In the genomic region with DNA sequence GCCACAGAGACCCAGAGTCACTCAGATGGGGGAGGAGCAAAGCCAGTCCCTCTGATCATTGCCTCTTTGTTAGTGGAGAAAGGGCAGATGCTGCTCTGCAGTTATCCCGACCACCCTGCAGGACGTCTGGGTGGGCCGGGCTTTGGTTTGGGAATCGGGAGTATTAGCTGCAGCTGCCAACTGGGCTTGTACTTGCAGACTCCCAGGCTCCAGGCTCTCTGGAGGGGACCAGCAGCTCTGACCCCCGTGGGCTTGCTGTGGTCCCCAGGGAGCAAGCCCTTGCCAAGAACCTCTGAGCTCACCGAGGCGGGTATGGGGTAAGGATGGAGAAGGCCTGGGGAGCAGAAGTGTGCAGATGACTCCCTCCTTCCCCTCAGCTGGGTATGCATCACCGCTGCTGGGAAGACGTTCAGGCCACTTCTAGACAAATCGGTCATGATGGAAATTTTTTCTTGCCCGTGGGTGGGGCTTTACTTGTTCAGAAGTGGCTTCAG, we compare ENCODE assay signal across 8 cellular contexts. TPM values are rescaled to one million over a fixed set of nuclear protein-coding genes. Genes with fewer than 3 reads are reported as not detected.
DNase-seq lines count a peak whose midpoint lies in the region; ATAC-seq, FAIRE-seq and TF ChIP-seq lines count a peak whose summit lies in the region.

No MANE protein-coding gene starts in this region.

- intact Hi-C loops in sigmoid colon (cut with DNase I) = no loop called here
- intact Hi-C loops in Calu3 (cut with micrococcal nuclease; ENCODE audit: unreplicated experiment) = no loop called here
- intact Hi-C loops in CD4-positive, alpha-beta T cell (cut with DNase I, micrococcal nuclease) = no loop called here

- peak overlapping the region; percentile 18; the same call in 1 of the 2 replicates for H2BK12ac ChIP-seq in H1 (ENCODE audit: low read depth, low read length)

- H3K79me2 ChIP-seq in H1 (ENCODE audit: control insufficient read depth in 1 of 2, insufficient read depth in 2 of 2, low read length in 2 of 2) = peaks cover 5 to 65% of the 10 kb centered on the region in 2 experiments; a peak in 3 of 4 replicates

- CTCF ChIA-PET in H1 (lab: Charles Lee; ENCODE audit: partially characterized antibody) (interaction anchor here (0.6 to 3.7 kb wide), 16 partner anchors 10 to 298 kb away, joined by 3 to 25 read pairs (median 4); no protein-coding TSS in a partner anchor), Calu3 (lab: Charles Lee) (interaction anchor here (1.2 kb wide), 1 partner anchor 9 kb away, joined by 3 read pairs; no protein-coding TSS in a partner anchor)
- CTCF ChIA-PET in CD4-positive, alpha-beta T cell (lab: Charles Lee) = interaction anchor here (0.6 to 1.4 kb wide), 3 partner anchors 9 to 72 kb away, joined by 3 to 6 read pairs (median 3); no protein-coding TSS in a partner anchor

- no peaks in the 10 kb centered on the region for H3K9me3 ChIP-seq in H1 (ENCODE audit: insufficient read depth in 2 of 2, low read depth in 1 of 2, low read length in 1 of 2)
- no peaks in the 10 kb centered on the region for H3K9me3 ChIP-seq in sigmoid colon
- H3K9me3 ChIP-seq in CD4-positive, alpha-beta T cell (ENCODE audit: control insufficient read depth, low read length) = no peaks in the 10 kb centered on the region

- no peaks in the 10 kb centered on the region; a peak in 1 of 8 replicates for H3K36me3 ChIP-seq in H1 (ENCODE audit: control insufficient read depth in 2 of 4, insufficient read depth in 4 of 4, low read length in 3 of 4)
- H3K36me3 ChIP-seq in sigmoid colon = no peaks in the 10 kb centered on the region

- H3K9ac ChIP-seq in H1 (replicated peaks in 1 of 4; ENCODE audit: extremely low read depth in 1 of 4, low read depth in 3 of 4, low read length in 3 of 4) = no peak overlapping the region

- H3K23ac ChIP-seq in H1 (ENCODE audit: insufficient read length) = no peak overlapping the region

- H2BK120ac ChIP-seq in H1 (replicated peaks; ENCODE audit: low read depth, low read length) = no peak overlapping the region

- DNase-seq in DMS 273 (lab: John Stamatoyannopoulos, UW; ENCODE audit: unreplicated experiment) (peak; percentile 68), NCI-H345 (lab: John Stamatoyannopoulos, UW) (peak; percentile 62), H1 (ENCODE audit: low read depth in 1 of 2, low spot score in 2 of 2) (no peak), sigmoid colon (peak; percentile 82), Calu3 (no peak), H54 (ENCODE audit: insufficient read length, low spot score) (no peak)
- no peak for DNase-seq in CD4-positive, alpha-beta T cell

- H3K27me3 Mint-ChIP-seq in Calu3 (ENCODE audit: unreplicated experiment) = no peaks in the 10 kb centered on the region
- no peaks in the 10 kb centered on the region for H3K27me3 Mint-ChIP-seq in CD4-positive, alpha-beta T cell

- peaks cover 70% of the 10 kb centered on the region for H3K4me1 Mint-ChIP-seq in Calu3 (ENCODE audit: low read depth, unreplicated experiment)
- peaks cover 87% of the 10 kb centered on the region for H3K4me1 Mint-ChIP-seq in CD4-positive, alpha-beta T cell (ENCODE audit: low read depth)

- no peaks in the 10 kb centered on the region for H3K23me2 ChIP-seq in H1 (ENCODE audit: low read depth, low read length)

- TF ChIP-seq POLR2A in H1 (IDR thresholded peaks at IDR 0.05; ENCODE audit: control extremely low read depth in 1 of 2, low read depth in 2 of 2, low read length in 2 of 2) = no peak
- TF ChIP-seq POLR2A in sigmoid colon (IDR thresholded peaks at IDR 0.05) = no peak
- no peak for TF ChIP-seq POLR2A in H54 (IDR thresholded peaks at IDR 0.05; ENCODE audit: low read depth, low read length)

- peak overlapping the region; percentile 42 to 78; a peak in 3 of 4 replicates for H3K4me2 ChIP-seq in H1 (ENCODE audit: insufficient read depth in 1 of 2, low read depth in 2 of 2, low read length in 2 of 2)

- H3K79me1 ChIP-seq in H1 (ENCODE audit: low read depth, low read length) = peaks cover 2% of the 10 kb centered on the region

- H3K36me3 Mint-ChIP-seq in Calu3 (ENCODE audit: insufficient read depth, unreplicated experiment) = peaks cover 4% of the 10 kb centered on the region
- no peaks in the 10 kb centered on the region for H3K36me3 Mint-ChIP-seq in CD4-positive, alpha-beta T cell (ENCODE audit: low read depth)

- no peak for TF ChIP-seq RAD21 in H1 (IDR thresholded peaks at IDR 0.05 in 1 of 2, conservative IDR thresholded peaks at IDR 0.05 in 1 of 2; ENCODE audit: low read depth in 2 of 2, low read length in 2 of 2)

- H2BK15ac ChIP-seq in H1 (ENCODE audit: low read length) = no peak overlapping the region

- peaks cover 29 to 33% of the 10 kb centered on the region in 2 experiments for H4K20me1 ChIP-seq in H1 (replicated peaks in 1 of 2; ENCODE audit: control insufficient read depth in 1 of 2, insufficient read depth in 2 of 2, low read length in 2 of 2)

- no TSS peak for BruUV-seq in Calu3 (replicated peaks; lab: Mats Ljungman, UMichigan)

- no peaks in the 10 kb centered on the region for H3K27me3 ChIP-seq in H1 (replicated peaks in 1 of 4; ENCODE audit: control insufficient read depth in 3 of 4, extremely low read depth in 1 of 4, insufficient read depth in 3 of 4, low read length in 3 of 4)
- no peaks in the 10 kb centered on the region for H3K27me3 ChIP-seq in sigmoid colon
- H3K27me3 ChIP-seq in CD4-positive, alpha-beta T cell (ENCODE audit: control insufficient read depth, insufficient read depth, low read length) = no peaks in the 10 kb centered on the region

- H3K4me1 ChIP-seq in H1 (replicated peaks in 1 of 4; ENCODE audit: control insufficient read depth in 3 of 4, insufficient read depth in 4 of 4, low read length in 3 of 4) (peaks cover 22 to 49% (median 32%) of the 10 kb centered on the region in 4 experiments), sigmoid colon (peaks cover 0 to 94% (median 83%) of the 10 kb centered on the region in 4 donors)

- no peak overlapping the region for H3K14ac ChIP-seq in H1 (ENCODE audit: insufficient read length)

- peak overlapping the region; percentile 48 for H3K4ac ChIP-seq in H1 (replicated peaks; ENCODE audit: insufficient read length, low read depth, low read length)

- H4K8ac ChIP-seq in H1 (ENCODE audit: extremely low read depth, insufficient read depth, low read length) = no peak overlapping the region

- no peak overlapping the region for H2BK5ac ChIP-seq in H1 (ENCODE audit: low read depth, low read length)

- H2AFZ ChIP-seq in H1 (ENCODE audit: low read length) = no peak overlapping the region

- no peak overlapping the region for H4K5ac ChIP-seq in H1 (ENCODE audit: insufficient read length, low read depth, low read length)

- no peak for ATAC-seq in HG02759 (IDR thresholded peaks at IDR 0.05; ENCODE audit: unreplicated experiment)
- no peak for ATAC-seq in CD4-positive, alpha-beta T cell (ENCODE audit: poor library complexity)

- no peak overlapping the region for H3K27ac Mint-ChIP-seq in Calu3 (ENCODE audit: unreplicated experiment)
- no peak overlapping the region for H3K27ac Mint-ChIP-seq in CD4-positive, alpha-beta T cell

- POLR2A ChIA-PET in H1 (lab: Charles Lee; ENCODE audit: partially characterized antibody) = interaction anchor here (1.1 to 2.0 kb wide), 2 partner anchors 13 to 43 kb away, joined by 4 to 5 read pairs; no protein-coding TSS in a partner anchor
- POLR2A ChIA-PET in CD4-positive, alpha-beta T cell (lab: Charles Lee) = interaction anchor here (1.1 to 1.9 kb wide), 3 partner anchors 9 to 98 kb away, joined by 3 to 6 read pairs (median 4); no protein-coding TSS in a partner anchor

- TF ChIP-seq CTCF in H1 (IDR thresholded peaks at IDR 0.05; ENCODE audit: control extremely low read depth in 1 of 3, insufficient read depth in 1 of 3, low read depth in 1 of 3, low read length in 3 of 3) (no peak), sigmoid colon (IDR thresholded peaks at IDR 0.05) (no peak), Calu3 (IDR thresholded peaks at IDR 0.05; ENCODE audit: unreplicated experiment) (no peak)
- TF ChIP-seq CTCF in CD4-positive, alpha-beta T cell (IDR thresholded peaks at IDR 0.05) = no peak

- H3K4me3 ChIP-seq in H1 (ENCODE audit: extremely low read depth in 1 of 4, insufficient read depth in 2 of 4, low read depth in 3 of 4, low read length in 4 of 4) = no peak overlapping the region
- no peak overlapping the region for H3K4me3 ChIP-seq in sigmoid colon

- H4K91ac ChIP-seq in H1 (replicated peaks; ENCODE audit: insufficient read length, low read length) = no peak overlapping the region

- no peak overlapping the region for H3K4me3 Mint-ChIP-seq in Calu3 (ENCODE audit: low read depth, unreplicated experiment)
- H3K4me3 Mint-ChIP-seq in CD4-positive, alpha-beta T cell = no peak overlapping the region

- H2AK5ac ChIP-seq in H1 (ENCODE audit: low read depth, low read length) = no peak overlapping the region

- 85% methylated on average over 8 of the region's 11 CpGs; no CpG with 5 or more reads in 1 of the 2 experiments for WGBS in H1 (ENCODE audit: extremely low coverage in 1 of 2, insufficient coverage in 1 of 2, insufficient read length in 1 of 2, insufficient replicate concordance in 2 of 2, low coverage in 1 of 2, low lambda C conversion rate in 2 of 2, missing lambda C conversion rate in 1 of 2), 2 experiments
- WGBS in sigmoid colon, 2 donors = 52 to 83% methylated on average over 11 of the region's 11 CpGs

- H3K27ac ChIP-seq in H1 (ENCODE audit: low read depth, low read length) = no peak overlapping the region
- H3K27ac ChIP-seq in sigmoid colon = peak overlapping the region; percentile 50 to 80 (median 65)
- H3K27ac ChIP-seq in CD4-positive, alpha-beta T cell (ENCODE audit: low read depth, low read length) = no peak overlapping the region

- H2BK20ac ChIP-seq in H1 (ENCODE audit: low read length) = no peak overlapping the region

- H3K56ac ChIP-seq in H1 (replicated peaks; ENCODE audit: insufficient read length, low read depth, low read length) = no peak overlapping the region

- H3K18ac ChIP-seq in H1 (ENCODE audit: extremely low read depth, low read length) = peak overlapping the region; percentile 51; the same call in 1 of the 2 replicates

- TF ChIP-seq EP300 in H1 (IDR thresholded peaks at IDR 0.05; ENCODE audit: borderline replicate concordance in 1 of 2, low read depth in 2 of 2, low read length in 2 of 2) (no peak), sigmoid colon (IDR thresholded peaks at IDR 0.05) (peak in 1 of 4 donors; percentile 25)

- FAIRE-seq in H1 (lab: Jason Lieb, UNC) = no peak
- FAIRE-seq in H54 (lab: Jason Lieb, UNC) = no peak

- H3K9me3 Mint-ChIP-seq in Calu3 (ENCODE audit: low read depth, unreplicated experiment) = no peaks in the 10 kb centered on the region
- no peaks in the 10 kb centered on the region for H3K9me3 Mint-ChIP-seq in CD4-positive, alpha-beta T cell

RNA-seq across cellular contexts. Expression of gene MAPKAPK2, which starts 21.6 kb away (rescaled TPM):
- total RNA-seq in H1 (2021; fragmentation: NEBNext Ultra II Directional; extraction: Animal tissue kit (Norgen Biotek cat#: 25700)) = 44.9 and 46.6 TPM in 2 replicates
- polyA plus RNA-seq in H1 (2011; rRNA removed) (27.5 and 36.9 TPM in 2 replicates), sigmoid colon (10 to 100 TPM; 37.8 to 55.5 (median 39.3) TPM)
- polyA plus RNA-seq in H1 (2011; cell fraction: cytosol; rRNA removed) = 30.4 TPM
- polyA plus RNA-seq in H1 (2011; cell fraction: nucleus; rRNA removed) = 67.8 TPM
- 30.0 to 35.6 TPM (median 34.3 TPM) in 4 replicates for polyA plus RNA-seq in H1 (2012, experiment 1 of 2)
- 38.6 TPM for polyA plus RNA-seq in H1 (2012, experiment 2 of 2)
- polyA plus RNA-seq in H1 (2013, experiment 1 of 2) = 21.7 TPM
- polyA plus RNA-seq in H1 (2013, experiment 2 of 2) = 21.8 TPM
- 31.9 and 42.5 TPM in 2 replicates for polyA minus RNA-seq in H1 (2011; rRNA and poly(A)+ RNA removed)
- polyA minus RNA-seq in H1 (2011; cell fraction: cytosol; rRNA and poly(A)+ RNA removed) = 20.1 TPM
- polyA minus RNA-seq in H1 (2011; cell fraction: nucleus; rRNA and poly(A)+ RNA removed) = 19.0 TPM
- total RNA-seq in sigmoid colon (10 to 100 TPM; 32.1 to 61.4 (median 40.5) TPM), Calu3 (2022) (93.7 and 96.2 TPM in 2 replicates)
- 100 to 1,000 TPM; 157 to 166 TPM for total RNA-seq in CD4-positive, alpha-beta T cell

Comparison
In these comparisons a context has a peak if more than half of its experiments do, and no peak if none do; other contexts are left out.
1. DNase-seq: peak in DMS 273 (single experiment), NCI-H345 (single experiment) and sigmoid colon (single experiment); none in H1 (0 of 2), Calu3 (single experiment), H54 (single experiment) and CD4-positive, alpha-beta T cell (0 of 10).
2. H3K27ac ChIP-seq: peak in sigmoid colon (4 of 4); none in H1 (single experiment) and CD4-positive, alpha-beta T cell (single experiment).